12 cellular contexts compared by ENCODE assay signal in the genomic region with DNA sequence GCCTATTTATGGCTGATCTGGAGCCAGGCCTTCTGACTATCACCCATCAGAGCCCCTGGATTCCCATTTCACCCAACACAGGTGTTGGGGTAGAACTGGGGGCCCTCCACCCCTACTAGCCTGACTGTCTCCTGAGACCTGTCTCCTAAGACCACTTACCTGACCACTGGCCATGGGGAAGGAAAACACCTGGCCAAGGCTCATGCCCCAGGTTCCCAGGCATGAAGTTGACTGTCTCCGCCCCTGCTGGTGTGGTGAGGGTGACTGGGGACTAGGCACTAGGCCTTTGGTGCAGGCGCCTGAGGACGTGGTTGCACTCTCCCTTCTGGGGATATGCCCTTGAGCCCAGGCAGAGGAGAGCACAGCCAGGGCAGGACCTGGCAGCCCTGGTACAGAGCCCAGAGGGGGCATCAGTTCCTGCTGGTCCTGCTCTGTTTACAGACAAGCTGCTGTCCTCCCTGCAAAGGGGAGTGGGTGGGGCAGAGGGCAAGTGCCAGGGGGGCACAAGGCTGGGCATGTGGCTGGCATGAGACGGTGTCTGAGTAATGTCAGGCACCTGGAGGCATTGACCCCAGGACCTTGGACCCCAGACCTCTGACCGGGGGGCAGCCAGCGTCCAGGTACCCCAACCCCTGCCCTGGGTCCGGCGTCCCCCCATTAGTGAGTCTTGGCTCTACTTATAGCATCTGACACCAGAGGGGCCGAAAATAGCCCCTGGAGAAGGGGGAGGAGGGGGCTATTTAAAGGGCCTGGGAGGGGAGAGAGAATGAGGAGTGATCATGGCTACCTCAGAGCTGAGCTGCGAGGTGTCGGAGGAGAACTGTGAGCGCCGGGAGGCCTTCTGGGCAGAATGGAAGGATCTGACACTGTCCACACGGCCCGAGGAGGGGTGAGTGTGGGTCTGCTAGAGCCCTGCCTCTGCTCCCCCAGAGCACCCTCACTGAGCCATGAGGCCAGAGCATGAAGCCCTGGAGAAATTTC. TPM values are rescaled to one million over a fixed set of nuclear protein-coding genes. Genes with fewer than 3 reads are reported as not detected.
DNase-seq lines count a peak whose midpoint lies in the region; ATAC-seq and TF ChIP-seq lines count a peak whose summit lies in the region.
"Had no signal": no experiment of that assay in that cellular context is flagged by ENCODE, and none has a peak within 500 bp of the region (broad histone marks: within the 10 kb centered on the region; RNA-seq: fewer than 3 reads in every experiment).

A gene with protein sequence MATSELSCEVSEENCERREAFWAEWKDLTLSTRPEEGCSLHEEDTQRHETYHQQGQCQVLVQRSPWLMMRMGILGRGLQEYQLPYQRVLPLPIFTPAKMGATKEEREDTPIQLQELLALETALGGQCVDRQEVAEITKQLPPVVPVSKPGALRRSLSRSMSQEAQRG (plus strand): TSS at position 769 of the 981 bp plus-strand sequence. CDS start 11 bp downstream, at position 780.

- H3K4me3 ChIP-seq in CD4-positive, CD25-positive, alpha-beta regulatory T cell (ENCODE audit: low read depth, low read length) = no peak within 1 kb of the TSS
- H3K4me3 ChIP-seq in NT2/D1 (ENCODE audit: insufficient read length, low read depth) (no peak within 1 kb of the TSS), heart left ventricle (peak within 1 kb of the TSS; percentile 50 to 78 (median 64)), osteoblast (ENCODE audit: insufficient read depth, low read length) (no peak within 1 kb of the TSS)
- H3K4me3 ChIP-seq: transverse colon had no signal

- H3K9me3 ChIP-seq in CD4-positive, CD25-positive, alpha-beta regulatory T cell (ENCODE audit: control insufficient read depth in 2 of 2, low read length in 2 of 2) = no peaks in the 10 kb centered on the region
- H3K9me3 ChIP-seq in NT2/D1 (ENCODE audit: insufficient read depth, low read length) (no peaks in the 10 kb centered on the region), heart left ventricle (no peaks in the 10 kb centered on the region), osteoblast (ENCODE audit: low read depth, low read length) (no peaks in the 10 kb centered on the region)
- H3K9me3 ChIP-seq: transverse colon had no signal

- H3K9ac ChIP-seq in NT2/D1 (ENCODE audit: insufficient read length, low read depth) = peak within 1 kb of the TSS; percentile 54

- peaks cover 0 to 25% (median 8%) of the 10 kb centered on the region in 4 donors for H3K4me1 Mint-ChIP-seq in CD4-positive, CD25-positive, alpha-beta regulatory T cell

- no peaks in the 10 kb centered on the region for H3K9me3 Mint-ChIP-seq in CD4-positive, CD25-positive, alpha-beta regulatory T cell
- H3K9me3 Mint-ChIP-seq: activated B cell treated with CpG ODN at 0.5 μM for 24 hours; activated T-helper 2 cell treated with anti-CD3 and anti-CD28 coated beads, Interferon-gamma antibody, Interleukin-2, Interleukin-4, amounts not matched to agents 10 μg/mL and 5 μg/mL and 100 μg/mL, durations not matched to agents 14 hours and 24 hours and 36 hours had no signal

- intact Hi-C loops in heart left ventricle (cut with DNase I) = loop anchor here in 2 of 10 donors (5.0 to 10.0 kb wide), 2 partner anchors 43 to 650 kb away; no protein-coding TSS in a partner anchor

- peaks cover 23% of the 10 kb centered on the region for H3K36me3 ChIP-seq in CD4-positive, CD25-positive, alpha-beta regulatory T cell (ENCODE audit: control insufficient read depth, insufficient read depth, low read length)
- peaks cover 31% of the 10 kb centered on the region for H3K36me3 ChIP-seq in NT2/D1 (ENCODE audit: insufficient read depth, insufficient read length, low read length)
- H3K36me3 ChIP-seq in heart left ventricle = peaks cover 0 to 28% (median 9%) of the 10 kb centered on the region in 9 donors
- peaks cover 4% of the 10 kb centered on the region for H3K36me3 ChIP-seq in osteoblast (ENCODE audit: insufficient read depth, low read length)

- DNase-seq in CD4-positive, CD25-positive, alpha-beta regulatory T cell = no peak
- DNase-seq in NT2/D1 (ENCODE audit: low read depth, low spot score) (no peak), heart left ventricle (peak; percentile 76 to 90 (median 77)), osteoblast (ENCODE audit: insufficient read length, low spot score, missing footprints) (peak; percentile 78), G401 (ENCODE audit: low spot score) (no peak)
- no peak for DNase-seq in stimulated activated CD4-positive, alpha-beta T cell treated with anti-CD3 and anti-CD28 coated beads, Interleukin-2, amount 100 ng/mL, for 48 hours
- DNase-seq: activated B cell treated with CpG ODN at 0.5 μM for 24 hours, NCI-H2171, transverse colon had no signal

- no peak within 1 kb of the TSS for H3K27ac ChIP-seq in CD4-positive, CD25-positive, alpha-beta regulatory T cell (ENCODE audit: insufficient read depth, low read length, poor library complexity, severe bottlenecking)
- H3K27ac ChIP-seq in heart left ventricle = peak within 1 kb of the TSS; percentile 85 to 99 (median 96)
- no peak within 1 kb of the TSS for H3K27ac ChIP-seq in osteoblast (ENCODE audit: low read depth, low read length)

- H3K27ac Mint-ChIP-seq in CD4-positive, CD25-positive, alpha-beta regulatory T cell = peak within 1 kb of the TSS; percentile 38 to 60 (median 55)
- H3K27ac Mint-ChIP-seq: activated B cell treated with CpG ODN at 0.5 μM for 24 hours; activated T-helper 2 cell treated with anti-CD3 and anti-CD28 coated beads, Interferon-gamma antibody, Interleukin-2, Interleukin-4, amounts not matched to agents 10 μg/mL and 5 μg/mL and 100 μg/mL, durations not matched to agents 14 hours and 24 hours and 36 hours had no signal

- TF ChIP-seq CTCF in heart left ventricle (IDR thresholded peaks at IDR 0.05) = no peak
- no peak for TF ChIP-seq CTCF in osteoblast (IDR thresholded peaks at IDR 0.05; ENCODE audit: extremely low read depth, low read depth, low read length)

- peaks cover 20% of the 10 kb centered on the region for H3K4me1 ChIP-seq in CD4-positive, CD25-positive, alpha-beta regulatory T cell (ENCODE audit: control insufficient read depth, insufficient read depth, low read length, poor library complexity, severe bottlenecking)
- H3K4me1 ChIP-seq in NT2/D1 (ENCODE audit: insufficient read depth, insufficient read length) (peaks cover 39% of the 10 kb centered on the region), heart left ventricle (peaks cover 10 to 92% (median 64%) of the 10 kb centered on the region in 12 donors), osteoblast (ENCODE audit: insufficient read depth, low read length) (no peaks in the 10 kb centered on the region)

- WGBS in heart left ventricle, 4 donors = 25 to 36% (median 31%) methylated on average over 13 to 15 of the region's 15 CpGs

- H3K27me3 Mint-ChIP-seq in CD4-positive, CD25-positive, alpha-beta regulatory T cell = peaks cover 35% of the 10 kb centered on the region

- H4K20me1 ChIP-seq in osteoblast (ENCODE audit: insufficient read depth, low read length) = peaks cover 6% of the 10 kb centered on the region

- peaks cover 7% of the 10 kb centered on the region for H3K27me3 ChIP-seq in CD4-positive, CD25-positive, alpha-beta regulatory T cell (ENCODE audit: control insufficient read depth, insufficient read depth, low read length)
- H3K27me3 ChIP-seq in NT2/D1 (ENCODE audit: insufficient read depth, insufficient read length) (peaks cover 27% of the 10 kb centered on the region), heart left ventricle (peaks cover 0 to 30% (median 6%) of the 10 kb centered on the region in 9 donors), osteoblast (ENCODE audit: insufficient read depth, low read length) (peaks cover 49% of the 10 kb centered on the region)

- no peak within 1 kb of the TSS for H3K4me2 ChIP-seq in osteoblast (ENCODE audit: insufficient read depth, low read length)

- H2AFZ ChIP-seq in osteoblast (ENCODE audit: low read length) = no peak within 1 kb of the TSS

- in situ Hi-C loops in G401 (cut with HindIII; ENCODE audit: low sequenced_read_pairs) = no loop called here

- TF ChIP-seq POLR2A in heart left ventricle (IDR thresholded peaks at IDR 0.05) = peak; percentile 90 to 91

- H3K79me2 ChIP-seq in osteoblast (ENCODE audit: insufficient read depth, low read length) = no peaks in the 10 kb centered on the region

- H3K36me3 Mint-ChIP-seq in CD4-positive, CD25-positive, alpha-beta regulatory T cell = peaks cover 8% of the 10 kb centered on the region

- no peak for ATAC-seq in CD4-positive, CD25-positive, alpha-beta regulatory T cell (ENCODE audit: low read depth in 2 of 2)
- peak; percentile 52 to 71 (median 60) for ATAC-seq in heart left ventricle
- no peak for ATAC-seq in HG02571 (IDR thresholded peaks at IDR 0.05; ENCODE audit: unreplicated experiment)
- no peak for ATAC-seq in HG03571 (IDR thresholded peaks at IDR 0.05; ENCODE audit: unreplicated experiment)

- H3K4me3 Mint-ChIP-seq in CD4-positive, CD25-positive, alpha-beta regulatory T cell = peak within 1 kb of the TSS in 3 of 4 donors; percentile 34 to 67 (median 38)
- H3K4me3 Mint-ChIP-seq: activated B cell treated with CpG ODN at 0.5 μM for 24 hours had no signal

RNA-seq across cellular contexts. Expression of the gene that starts here (rescaled TPM):
- 3.4 TPM for total RNA-seq in CD4-positive, CD25-positive, alpha-beta regulatory T cell
- under 1 TPM in 1 of 4 donors, not detected in 3; 0.07 TPM for polyA plus RNA-seq in CD4-positive, CD25-positive, alpha-beta regulatory T cell
- total RNA-seq in heart left ventricle (1,000 to 10,000 TPM; 2,428 to 9,343 (median 4,137) TPM), osteoblast (0.29 and 0.36 TPM in 2 replicates)
- polyA plus RNA-seq in heart left ventricle = 1,000 to 10,000 TPM; 2,028 to 5,784 TPM
- total RNA-seq in G401 (2014; rRNA removed; shearing (Covaris generic)) = 0.43 and 0.44 TPM in 2 replicates

Comparison
In these comparisons a context has a peak if more than half of its experiments do, and no peak if none do; other contexts are left out.
1. RNA of the gene that starts here (total RNA-seq): 2,428 to 9,343 TPM in heart left ventricle; 3.4 TPM in CD4-positive, CD25-positive, alpha-beta regulatory T cell (single experiment), 0.43 to 0.44 TPM in G401 and 0.29 to 0.36 TPM in osteoblast; every median in the first group is over 100 times any median in the second.
2. RNA of the gene that starts here (polyA plus RNA-seq): 2,028 to 5,784 TPM in heart left ventricle; 0.07 TPM in CD4-positive, CD25-positive, alpha-beta regulatory T cell; every median in the first group is over 1,000 times any median in the second.
3. Peak in DNase-seq in osteoblast; RNA of the gene not detected or under 1 TPM.
4. ATAC-seq: peak in heart left ventricle (4 of 4); none in CD4-positive, CD25-positive, alpha-beta regulatory T cell (0 of 2), HG02571 (single experiment) and HG03571 (single experiment).
5. DNase-seq: peak in heart left ventricle (5 of 5); none in CD4-positive, CD25-positive, alpha-beta regulatory T cell (0 of 3), NT2/D1 (single experiment), stimulated activated CD4-positive, alpha-beta T cell treated with anti-CD3 and anti-CD28 coated beads, Interleukin-2, amount 100 ng/mL, for 48 hours (0 of 2) and G401 (single experiment).
6. H3K27ac ChIP-seq: peak in heart left ventricle (12 of 12); none in CD4-positive, CD25-positive, alpha-beta regulatory T cell (single experiment) and osteoblast (single experiment).
7. H3K4me3 ChIP-seq: peak in heart left ventricle (12 of 12); none in CD4-positive, CD25-positive, alpha-beta regulatory T cell (single experiment), NT2/D1 (single experiment) and osteoblast (single experiment).